23 cellular contexts compared by ENCODE assay signal in genomic region chr10:52923520-52923919, GRCh38.
"Had no signal": no experiment of that assay in that cellular context is flagged by ENCODE, and none has a peak within 500 bp of the region (broad histone marks: within the 10 kb centered on the region; RNA-seq: fewer than 3 reads in every experiment).

No MANE protein-coding gene starts in this region.

- H3K4me2 ChIP-seq: hepatocyte had no signal

- H2AFZ ChIP-seq: hepatocyte had no signal

- H3K9me3 ChIP-seq: ascending aorta, lower lobe of right lung, tibial nerve, uterus had no signal

- H3K4me1 ChIP-seq: ascending aorta, lower lobe of right lung, tibial nerve, uterus had no signal

- H3K79me2 ChIP-seq: hepatocyte had no signal

- H3K27ac ChIP-seq: ascending aorta, brain microvascular endothelial cell, foreskin keratinocyte, hepatocyte, lower lobe of right lung, tibial nerve, uterus, VCaP had no signal

- H3K27me3 ChIP-seq: ascending aorta, brain microvascular endothelial cell, foreskin keratinocyte, hepatocyte, tibial nerve, uterus had no signal

- ATAC-seq: activated naive CD4-positive, alpha-beta T cell treated with anti-CD3 and anti-CD28 coated beads, Interleukin-2, amount 50 U/mL, for 72 hours; activated T-helper 17 cell treated with anti-CD3 and anti-CD28 coated beads, Interleukin-2, amount 50 U/mL, for 72 hours; foreskin keratinocyte; left lobe of liver; lower lobe of right lung; naive thymus-derived CD4-positive, alpha-beta T cell; sciatic nerve; stimulated activated effector memory CD8-positive, alpha-beta T cell treated with anti-CD3 and anti-CD28 coated beads, Interleukin-12 subunit alpha, Interleukin-12 subunit beta, amount 100 ng/mL, for 72 hours; stimulated activated naive CD8-positive, alpha-beta T cell treated with anti-CD3 and anti-CD28 coated beads, Interleukin-15, amount 100 ng/mL, for 72 hours had no signal

- H3K36me3 ChIP-seq: ascending aorta, brain microvascular endothelial cell, lower lobe of right lung, tibial nerve, uterus had no signal

- H3K4me3 ChIP-seq: ascending aorta, hepatocyte, lower lobe of right lung, tibial nerve, uterus had no signal

- DNase-seq: activated CD4-positive, alpha-beta T cell treated with anti-CD3 and anti-CD28 coated beads, Interleukin-2, amount 50 U/mL, for 1 hour; activated CD4-positive, CD25-positive, alpha-beta regulatory T cell treated with anti-CD3 and anti-CD28 coated beads, Interleukin-2, amount 50 U/mL, for 72 hours; activated T-cell treated with anti-CD3 and anti-CD28 coated beads, Interleukin-2, amount 50 U/mL, for 24 hours; brain microvascular endothelial cell; caudate nucleus; effector CD4-positive, alpha-beta T cell; foreskin keratinocyte; lower lobe of right lung; naive thymus-derived CD4-positive, alpha-beta T cell; occipital lobe; small intestine; stimulated activated CD4-positive, alpha-beta T cell treated with anti-CD3 and anti-CD28 coated beads, Interleukin-2, amount 100 ng/mL, for 24 hours; stimulated activated naive CD8-positive, alpha-beta T cell treated with anti-CD3 and anti-CD28 coated beads, Interleukin-15, amount 100 ng/mL, for 72 hours; uterus had no signal
